3 cellular contexts compared by ENCODE assay signal in genomic region chr2:117500721-117501120, GRCh38.
"Had no signal": no experiment of that assay in that cellular context is flagged by ENCODE, and none has a peak within 500 bp of the region (broad histone marks: within the 10 kb centered on the region; RNA-seq: fewer than 3 reads in every experiment).

No MANE protein-coding gene starts in this region.

- H3K4me3 ChIP-seq: GM12878 had no signal

- DNase-seq: GDM1, GF-D8 had no signal
